Comparison of ENCODE assay signal across 8 cellular contexts in the genomic region with DNA sequence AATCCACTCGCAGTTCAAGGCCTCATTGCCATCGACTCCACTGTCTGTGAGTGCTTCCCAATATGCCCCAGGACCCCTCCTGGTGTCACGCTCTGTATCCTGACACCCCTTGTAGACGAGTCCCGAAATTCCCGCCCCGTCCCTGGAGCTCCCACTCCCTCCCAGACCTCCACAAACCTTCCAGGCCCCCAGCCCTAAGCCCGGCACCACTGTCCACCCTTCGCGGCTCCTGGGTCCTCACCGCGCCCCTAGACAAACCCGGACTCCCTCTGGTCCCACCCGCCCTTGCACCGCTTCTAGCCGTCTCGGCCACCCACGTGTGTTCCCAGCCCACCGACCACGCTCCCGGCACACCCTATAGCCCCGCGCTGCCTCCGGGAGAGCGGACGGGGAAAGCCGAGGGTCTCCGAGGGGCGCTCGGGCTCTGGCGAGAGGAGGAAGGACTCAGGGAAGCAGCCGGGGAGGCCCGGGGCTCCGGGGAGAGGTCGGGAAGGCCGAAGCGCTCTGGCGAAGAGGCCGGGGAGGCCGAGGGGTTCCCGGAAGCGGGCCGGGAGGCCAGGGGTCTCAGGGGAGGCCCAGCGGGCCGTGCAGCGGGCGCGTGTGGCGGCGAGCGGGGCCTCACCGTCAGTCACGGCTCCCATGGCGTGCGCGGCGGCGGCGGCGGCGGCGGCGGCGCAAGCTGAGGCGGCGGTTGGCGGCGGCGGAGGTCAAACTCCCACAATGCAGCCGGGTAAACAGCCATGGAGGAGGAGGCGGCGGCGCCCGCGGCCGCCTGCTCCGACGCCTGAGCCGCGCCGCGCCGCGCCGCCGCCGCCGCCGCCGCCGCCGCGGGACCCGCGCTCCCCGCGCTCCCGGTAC. TPM values are rescaled to one million over a fixed set of nuclear protein-coding genes. Genes with fewer than 3 reads are reported as not detected.
A peak's percentile ranks its signal among the peaks of the same experiment; 100 is the strongest.
DNase-seq lines count a peak whose midpoint lies in the region; ATAC-seq lines count a peak whose summit lies in the region.

A gene with protein sequence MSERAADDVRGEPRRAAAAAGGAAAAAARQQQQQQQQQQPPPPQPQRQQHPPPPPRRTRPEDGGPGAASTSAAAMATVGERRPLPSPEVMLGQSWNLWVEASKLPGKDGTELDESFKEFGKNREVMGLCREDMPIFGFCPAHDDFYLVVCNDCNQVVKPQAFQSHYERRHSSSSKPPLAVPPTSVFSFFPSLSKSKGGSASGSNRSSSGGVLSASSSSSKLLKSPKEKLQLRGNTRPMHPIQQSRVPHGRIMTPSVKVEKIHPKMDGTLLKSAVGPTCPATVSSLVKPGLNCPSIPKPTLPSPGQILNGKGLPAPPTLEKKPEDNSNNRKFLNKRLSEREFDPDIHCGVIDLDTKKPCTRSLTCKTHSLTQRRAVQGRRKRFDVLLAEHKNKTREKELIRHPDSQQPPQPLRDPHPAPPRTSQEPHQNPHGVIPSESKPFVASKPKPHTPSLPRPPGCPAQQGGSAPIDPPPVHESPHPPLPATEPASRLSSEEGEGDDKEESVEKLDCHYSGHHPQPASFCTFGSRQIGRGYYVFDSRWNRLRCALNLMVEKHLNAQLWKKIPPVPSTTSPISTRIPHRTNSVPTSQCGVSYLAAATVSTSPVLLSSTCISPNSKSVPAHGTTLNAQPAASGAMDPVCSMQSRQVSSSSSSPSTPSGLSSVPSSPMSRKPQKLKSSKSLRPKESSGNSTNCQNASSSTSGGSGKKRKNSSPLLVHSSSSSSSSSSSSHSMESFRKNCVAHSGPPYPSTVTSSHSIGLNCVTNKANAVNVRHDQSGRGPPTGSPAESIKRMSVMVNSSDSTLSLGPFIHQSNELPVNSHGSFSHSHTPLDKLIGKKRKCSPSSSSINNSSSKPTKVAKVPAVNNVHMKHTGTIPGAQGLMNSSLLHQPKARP (plus strand): TSS at position 718 of the 858 bp plus-strand sequence. CDS start 48,732 bp downstream, outside the sequence.
A gene (minus strand): TSS at position 656 of the 858 bp plus-strand sequence. CDS start 15 bp downstream, at position 641.

- peaks cover 44% of the 10 kb centered on the region for H3K4me1 Mint-ChIP-seq in activated CD8-positive, alpha-beta T cell treated with anti-CD3 and anti-CD28 coated beads, Interleukin-2, amount 10 ng/mL, durations not matched to agents 7 days and 5 days (ENCODE audit: low read depth)

- peak within 1 kb of the TSS; percentile 94 for H3K4me3 Mint-ChIP-seq in activated CD8-positive, alpha-beta T cell treated with anti-CD3 and anti-CD28 coated beads, Interleukin-2, amount 10 ng/mL, durations not matched to agents 7 days and 5 days

- no peaks in the 10 kb centered on the region for H3K27me3 Mint-ChIP-seq in activated CD8-positive, alpha-beta T cell treated with anti-CD3 and anti-CD28 coated beads, Interleukin-2, amount 10 ng/mL, durations not matched to agents 7 days and 5 days (ENCODE audit: low read depth)

- CTCF ChIA-PET in activated CD8-positive, alpha-beta T cell treated with anti-CD3 and anti-CD28 coated beads, Interleukin-2, amount 10 ng/mL, durations not matched to agents 7 days and 5 days (lab: Charles Lee) = no interaction called here

- peak within 1 kb of the TSS; percentile 95 for H3K27ac Mint-ChIP-seq in activated CD8-positive, alpha-beta T cell treated with anti-CD3 and anti-CD28 coated beads, Interleukin-2, amount 10 ng/mL, durations not matched to agents 7 days and 5 days

- no peaks in the 10 kb centered on the region for H3K9me3 Mint-ChIP-seq in activated CD8-positive, alpha-beta T cell treated with anti-CD3 and anti-CD28 coated beads, Interleukin-2, amount 10 ng/mL, durations not matched to agents 7 days and 5 days (ENCODE audit: insufficient read depth)

- POLR2A ChIA-PET in activated CD8-positive, alpha-beta T cell treated with anti-CD3 and anti-CD28 coated beads, Interleukin-2, amount 10 ng/mL, durations not matched to agents 7 days and 5 days (lab: Charles Lee) = interaction anchor here (1.0 to 1.7 kb wide), 2 partner anchors 48 to 105 kb away, joined by 5 read pairs; a partner anchor contains a TSS

- H3K36me3 Mint-ChIP-seq in activated CD8-positive, alpha-beta T cell treated with anti-CD3 and anti-CD28 coated beads, Interleukin-2, amount 10 ng/mL, durations not matched to agents 7 days and 5 days (ENCODE audit: low read depth) = peaks cover 30% of the 10 kb centered on the region

- ATAC-seq in HG02623 (IDR thresholded peaks at IDR 0.05; ENCODE audit: unreplicated experiment) = peak; percentile 70
- peak; percentile 82 for ATAC-seq in activated CD8-positive, alpha-beta T cell treated with anti-CD3 and anti-CD28 coated beads, Interleukin-2, amount 10 ng/mL, durations not matched to agents 7 days and 5 days

- DNase-seq in NCI-H2196 (lab: John Stamatoyannopoulos, UW; ENCODE audit: unreplicated experiment) (peak; percentile 11), NCI-H2196 treated with DMSO at 0.1 percent for 48 hours (lab: John Stamatoyannopoulos, UW; ENCODE audit: unreplicated experiment) (no peak), NCI-H146 (lab: John Stamatoyannopoulos, UW) (peak; percentile 54), medulla oblongata (ENCODE audit: extremely low spot score) (peak; percentile 27)
- DNase-seq in activated CD8-positive, alpha-beta T cell treated with anti-CD3 and anti-CD28 coated beads, Interleukin-2, amount 10 ng/mL, durations not matched to agents 7 days and 5 days = peak; percentile 75
- DNase-seq in effector CD4-positive, alpha-beta T cell = peak; percentile 62
- DNase-seq in stimulated activated CD8-positive, alpha-beta memory T cell treated with anti-CD3 and anti-CD28 coated beads, Interleukin-12 subunit alpha, Interleukin-12 subunit beta, amount 100 ng/mL, for 1 hour (ENCODE audit: low read depth) = peak; percentile 32

RNA-seq across cellular contexts. Expression of the first gene that starts in this region (rescaled TPM):
- 10 to 100 TPM; 35.6 to 40.5 TPM for total RNA-seq in activated CD8-positive, alpha-beta T cell treated with anti-CD3 and anti-CD28 coated beads, Interleukin-2, amount 10 ng/mL, durations not matched to agents 7 days and 5 days

RNA-seq across cellular contexts. Expression of the second gene that starts in this region (rescaled TPM):
- total RNA-seq in activated CD8-positive, alpha-beta T cell treated with anti-CD3 and anti-CD28 coated beads, Interleukin-2, amount 10 ng/mL, durations not matched to agents 7 days and 5 days = 10 to 100 TPM; 88.9 to 91.7 TPM
